In the genomic region with DNA sequence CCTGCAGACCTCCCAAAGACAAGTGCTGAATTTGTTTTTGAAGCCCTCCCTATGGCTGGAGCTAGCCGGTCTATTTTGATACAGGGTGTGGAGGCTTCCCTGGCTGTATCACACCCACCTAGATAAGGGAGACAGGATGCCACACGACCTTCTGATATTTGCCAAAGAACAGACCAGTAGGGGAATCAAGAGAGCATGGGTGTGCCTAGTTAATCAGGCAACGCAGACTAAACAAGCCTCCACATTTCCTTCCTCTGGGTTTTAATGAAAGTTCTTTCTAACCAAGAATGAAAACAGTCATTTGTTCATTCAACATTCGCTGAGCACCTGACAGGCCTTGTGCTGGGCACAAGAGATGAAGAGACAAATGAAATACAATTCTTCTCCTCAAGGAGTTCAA, we compare ENCODE assay signal across 2 cellular contexts.
TF ChIP-seq lines count a peak whose summit lies in the region.

No MANE protein-coding gene starts in this region.

TF ChIP-seq in IMR-90, 13 proteins besides CTCF, POLR2A, EP300 and RAD21:
- TF ChIP-seq NFE2L2 (IDR thresholded peaks at IDR 0.05; ENCODE audit: low read depth, low read length) (no peak), FOS (IDR thresholded peaks at IDR 0.05; ENCODE audit: low read depth, low read length) (no peak), MAZ (IDR thresholded peaks at IDR 0.05; ENCODE audit: borderline replicate concordance, low read depth, low read length) (no peak), BHLHE40 (IDR thresholded peaks at IDR 0.05; ENCODE audit: low read depth, low read length) (no peak), RFX5 (IDR thresholded peaks at IDR 0.05; ENCODE audit: low read depth, low read length) (no peak), SMC3 (IDR thresholded peaks at IDR 0.05; ENCODE audit: low read depth, low read length) (no peak), CHD1 (IDR thresholded peaks at IDR 0.05; ENCODE audit: low read depth, low read length) (no peak), MXI1 (IDR thresholded peaks at IDR 0.05; ENCODE audit: borderline replicate concordance, low read depth, low read length) (no peak), RCOR1 (IDR thresholded peaks at IDR 0.05; ENCODE audit: insufficient replicate concordance, low read length) (no peak), CEBPB (IDR thresholded peaks at IDR 0.05; ENCODE audit: low read depth, low read length) (no peak), MAFK (IDR thresholded peaks at IDR 0.05; ENCODE audit: low read depth, low read length) (no peak)
- TF ChIP-seq, protein P1, sequence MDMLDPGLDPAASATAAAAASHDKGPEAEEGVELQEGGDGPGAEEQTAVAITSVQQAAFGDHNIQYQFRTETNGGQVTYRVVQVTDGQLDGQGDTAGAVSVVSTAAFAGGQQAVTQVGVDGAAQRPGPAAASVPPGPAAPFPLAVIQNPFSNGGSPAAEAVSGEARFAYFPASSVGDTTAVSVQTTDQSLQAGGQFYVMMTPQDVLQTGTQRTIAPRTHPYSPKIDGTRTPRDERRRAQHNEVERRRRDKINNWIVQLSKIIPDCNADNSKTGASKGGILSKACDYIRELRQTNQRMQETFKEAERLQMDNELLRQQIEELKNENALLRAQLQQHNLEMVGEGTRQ (IDR thresholded peaks at IDR 0.05; ENCODE audit: low read depth, low read length): no peak
- TF ChIP-seq, protein P2, sequence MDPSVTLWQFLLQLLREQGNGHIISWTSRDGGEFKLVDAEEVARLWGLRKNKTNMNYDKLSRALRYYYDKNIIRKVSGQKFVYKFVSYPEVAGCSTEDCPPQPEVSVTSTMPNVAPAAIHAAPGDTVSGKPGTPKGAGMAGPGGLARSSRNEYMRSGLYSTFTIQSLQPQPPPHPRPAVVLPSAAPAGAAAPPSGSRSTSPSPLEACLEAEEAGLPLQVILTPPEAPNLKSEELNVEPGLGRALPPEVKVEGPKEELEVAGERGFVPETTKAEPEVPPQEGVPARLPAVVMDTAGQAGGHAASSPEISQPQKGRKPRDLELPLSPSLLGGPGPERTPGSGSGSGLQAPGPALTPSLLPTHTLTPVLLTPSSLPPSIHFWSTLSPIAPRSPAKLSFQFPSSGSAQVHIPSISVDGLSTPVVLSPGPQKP (IDR thresholded peaks at IDR 0.05; ENCODE audit: borderline replicate concordance, low read depth, low read length): no peak

TF ChIP-seq in GM12878, 131 proteins besides CTCF, POLR2A, EP300 and RAD21:
- TF ChIP-seq ZNF24 (IDR thresholded peaks at IDR 0.05): no peak
- TF ChIP-seq, protein P3, sequence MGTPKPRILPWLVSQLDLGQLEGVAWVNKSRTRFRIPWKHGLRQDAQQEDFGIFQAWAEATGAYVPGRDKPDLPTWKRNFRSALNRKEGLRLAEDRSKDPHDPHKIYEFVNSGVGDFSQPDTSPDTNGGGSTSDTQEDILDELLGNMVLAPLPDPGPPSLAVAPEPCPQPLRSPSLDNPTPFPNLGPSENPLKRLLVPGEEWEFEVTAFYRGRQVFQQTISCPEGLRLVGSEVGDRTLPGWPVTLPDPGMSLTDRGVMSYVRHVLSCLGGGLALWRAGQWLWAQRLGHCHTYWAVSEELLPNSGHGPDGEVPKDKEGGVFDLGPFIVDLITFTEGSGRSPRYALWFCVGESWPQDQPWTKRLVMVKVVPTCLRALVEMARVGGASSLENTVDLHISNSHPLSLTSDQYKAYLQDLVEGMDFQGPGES (IDR thresholded peaks at IDR 0.05): no peak
- TF ChIP-seq CBX5 (IDR thresholded peaks at IDR 0.05; ENCODE audit: low read depth): no peak
- TF ChIP-seq SREBF1 (IDR thresholded peaks at IDR 0.05; ENCODE audit: low read length): no peak
- TF ChIP-seq SMAD1 (IDR thresholded peaks at IDR 0.05; ENCODE audit: low read depth, partially characterized antibody): no peak
- no peak for TF ChIP-seq TARDBP (IDR thresholded peaks at IDR 0.05; ENCODE audit: borderline replicate concordance)
- no peak for TF ChIP-seq NBN (IDR thresholded peaks at IDR 0.05)
- no peak for TF ChIP-seq RAD51 (IDR thresholded peaks at IDR 0.05)
- TF ChIP-seq, protein P4, sequence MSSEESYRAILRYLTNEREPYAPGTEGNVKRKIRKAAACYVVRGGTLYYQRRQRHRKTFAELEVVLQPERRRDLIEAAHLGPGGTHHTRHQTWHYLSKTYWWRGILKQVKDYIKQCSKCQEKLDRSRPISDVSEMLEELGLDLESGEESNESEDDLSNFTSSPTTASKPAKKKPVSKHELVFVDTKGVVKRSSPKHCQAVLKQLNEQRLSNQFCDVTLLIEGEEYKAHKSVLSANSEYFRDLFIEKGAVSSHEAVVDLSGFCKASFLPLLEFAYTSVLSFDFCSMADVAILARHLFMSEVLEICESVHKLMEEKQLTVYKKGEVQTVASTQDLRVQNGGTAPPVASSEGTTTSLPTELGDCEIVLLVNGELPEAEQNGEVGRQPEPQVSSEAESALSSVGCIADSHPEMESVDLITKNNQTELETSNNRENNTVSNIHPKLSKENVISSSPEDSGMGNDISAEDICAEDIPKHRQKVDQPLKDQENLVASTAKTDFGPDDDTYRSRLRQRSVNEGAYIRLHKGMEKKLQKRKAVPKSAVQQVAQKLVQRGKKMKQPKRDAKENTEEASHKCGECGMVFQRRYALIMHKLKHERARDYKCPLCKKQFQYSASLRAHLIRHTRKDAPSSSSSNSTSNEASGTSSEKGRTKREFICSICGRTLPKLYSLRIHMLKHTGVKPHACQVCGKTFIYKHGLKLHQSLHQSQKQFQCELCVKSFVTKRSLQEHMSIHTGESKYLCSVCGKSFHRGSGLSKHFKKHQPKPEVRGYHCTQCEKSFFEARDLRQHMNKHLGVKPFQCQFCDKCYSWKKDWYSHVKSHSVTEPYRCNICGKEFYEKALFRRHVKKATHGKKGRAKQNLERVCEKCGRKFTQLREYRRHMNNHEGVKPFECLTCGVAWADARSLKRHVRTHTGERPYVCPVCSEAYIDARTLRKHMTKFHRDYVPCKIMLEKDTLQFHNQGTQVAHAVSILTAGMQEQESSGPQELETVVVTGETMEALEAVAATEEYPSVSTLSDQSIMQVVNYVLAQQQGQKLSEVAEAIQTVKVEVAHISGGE (CRISPR knock-in tag; IDR thresholded peaks at IDR 0.05): no peak
- TF ChIP-seq, protein P5, sequence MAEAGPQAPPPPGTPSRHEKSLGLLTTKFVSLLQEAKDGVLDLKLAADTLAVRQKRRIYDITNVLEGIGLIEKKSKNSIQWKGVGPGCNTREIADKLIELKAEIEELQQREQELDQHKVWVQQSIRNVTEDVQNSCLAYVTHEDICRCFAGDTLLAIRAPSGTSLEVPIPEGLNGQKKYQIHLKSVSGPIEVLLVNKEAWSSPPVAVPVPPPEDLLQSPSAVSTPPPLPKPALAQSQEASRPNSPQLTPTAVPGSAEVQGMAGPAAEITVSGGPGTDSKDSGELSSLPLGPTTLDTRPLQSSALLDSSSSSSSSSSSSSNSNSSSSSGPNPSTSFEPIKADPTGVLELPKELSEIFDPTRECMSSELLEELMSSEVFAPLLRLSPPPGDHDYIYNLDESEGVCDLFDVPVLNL (IDR thresholded peaks at IDR 0.05; ENCODE audit: low read depth, low read length): no peak
- TF ChIP-seq, protein P6, sequence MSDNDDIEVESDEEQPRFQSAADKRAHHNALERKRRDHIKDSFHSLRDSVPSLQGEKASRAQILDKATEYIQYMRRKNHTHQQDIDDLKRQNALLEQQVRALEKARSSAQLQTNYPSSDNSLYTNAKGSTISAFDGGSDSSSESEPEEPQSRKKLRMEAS (IDR thresholded peaks at IDR 0.05; ENCODE audit: low read depth, low read length): no peak
